ENCODE assay signal across 11 cellular contexts in the genomic region with DNA sequence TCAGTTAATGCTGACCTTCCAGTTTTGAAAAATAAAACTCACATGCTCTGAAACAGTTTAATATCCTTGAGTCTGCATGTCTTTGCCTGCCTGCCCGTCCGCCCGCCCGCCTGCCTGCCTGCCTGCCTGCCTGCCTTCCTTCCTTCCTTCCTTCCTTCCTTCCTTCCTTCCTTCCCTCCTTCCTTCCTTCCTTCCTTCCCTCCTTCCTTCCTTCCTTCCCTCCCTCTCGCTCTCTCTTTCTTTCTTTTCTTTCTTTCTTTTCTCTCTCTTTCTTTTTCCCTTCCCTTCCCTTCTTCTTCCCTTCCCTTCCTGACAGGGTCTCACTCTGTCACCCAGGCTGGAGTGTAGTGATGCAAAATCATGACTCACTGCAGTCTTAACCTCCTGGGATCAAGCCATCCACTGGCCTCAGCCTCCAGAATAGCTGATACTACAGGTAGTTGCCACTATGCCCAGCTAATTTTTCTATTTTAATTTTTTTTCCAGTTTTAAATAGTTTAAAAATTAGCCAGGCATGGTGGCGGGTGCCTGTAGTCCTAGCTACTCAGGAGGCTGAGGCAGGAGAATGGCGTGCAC. TPM values are rescaled to one million over a fixed set of nuclear protein-coding genes. Genes with fewer than 3 reads are reported as not detected.
A peak's percentile ranks its signal among the peaks of the same experiment; 100 is the strongest.
DNase-seq lines count a peak whose midpoint lies in the region; ATAC-seq and TF ChIP-seq lines count a peak whose summit lies in the region.
"Not testable (repeated sequence)": the region's sequence is repeated elsewhere in the genome, so short reads cannot be mapped to it uniquely, and the experiment has no call there.
"Had no signal": no experiment of that assay in that cellular context is flagged by ENCODE, and none has a peak within 500 bp of the region (broad histone marks: within the 10 kb centered on the region; RNA-seq: fewer than 3 reads in every experiment).

No MANE protein-coding gene starts in this region.

- H3K36me3 Mint-ChIP-seq in CD4-positive, alpha-beta memory T cell; activated T-helper 17 cell treated with anti-CD3 and anti-CD28 coated beads, Interleukin-2, amount 50 U/mL, for 72 hours (ENCODE audit: low read depth); MCF 10A (ENCODE audit: insufficient read depth, unreplicated experiment); memory B cell; stimulated activated memory B cell treated with anti-CD40 and anti-IgM and Interleukin-4, amounts not matched to agents 10 μg/mL and 1 μg/mL and 100 μg/mL, for 72 hours: not testable (repeated sequence)

- not testable (repeated sequence) for DNase-seq in CD4-positive, alpha-beta memory T cell; SK-N-MC (ENCODE audit: low read depth, low spot score); memory B cell (ENCODE audit: low spot score in 2 of 2)
- peak; percentile 26 for DNase-seq in MCF 10A (ENCODE audit: unreplicated experiment)

- TF ChIP-seq CTCF in HEK293 (tag by site-specific recombination; IDR thresholded peaks at IDR 0.05); MCF 10A (IDR thresholded peaks at IDR 0.05; ENCODE audit: unreplicated experiment): not testable (repeated sequence)

- CTCF ChIA-PET in CD4-positive, alpha-beta memory T cell (lab: Charles Lee; ENCODE audit: partially characterized antibody), result interaction anchor here (1.5 to 24.9 kb wide), 9 partner anchors 10 to 122 kb away, joined by 3 to 676 read pairs (median 25); a partner anchor contains a TSS
- CTCF ChIA-PET in HEK293 (lab: Yijun Ruan, JAX), result interaction anchor here (0.6 to 5.7 kb wide), 8 partner anchors 8 to 645 kb away, joined by 3 to 63 read pairs (median 10); no protein-coding TSS in a partner anchor
- CTCF ChIA-PET in MCF 10A (lab: Yijun Ruan, JAX), result interaction anchor here (0.6 to 5.2 kb wide), 17 partner anchors 8 to 1090 kb away, joined by 3 to 182 read pairs (median 4); a partner anchor contains a TSS

- H3K4me1 ChIP-seq in CD4-positive, alpha-beta memory T cell (ENCODE audit: insufficient read depth, low read length), result peaks cover 58% of the 10 kb centered on the region
- H3K4me1 ChIP-seq in HEK293 (ENCODE audit: control insufficient read depth, insufficient read depth, low read length), result not testable (repeated sequence)

- not testable (repeated sequence) for H3K27me3 ChIP-seq in CD4-positive, alpha-beta memory T cell (ENCODE audit: insufficient read depth, low read length)

- H3K27ac Mint-ChIP-seq in CD4-positive, alpha-beta memory T cell, result peak overlapping the region in 6 of 7 donors; percentile 36 to 88 (median 70)
- H3K27ac Mint-ChIP-seq in activated T-helper 17 cell treated with anti-CD3 and anti-CD28 coated beads, Interleukin-2, amount 50 U/mL, for 72 hours, result peak overlapping the region; percentile 20
- H3K27ac Mint-ChIP-seq in MCF 10A (ENCODE audit: low read depth, unreplicated experiment), result not testable (repeated sequence)
- H3K27ac Mint-ChIP-seq in memory B cell, result peak overlapping the region; percentile 75
- H3K27ac Mint-ChIP-seq in stimulated activated memory B cell treated with anti-CD40 and anti-IgM and Interleukin-4, amounts not matched to agents 10 μg/mL and 1 μg/mL and 100 μg/mL, for 72 hours, result peak overlapping the region; percentile 77

- H3K9me3 Mint-ChIP-seq in CD4-positive, alpha-beta memory T cell; activated T-helper 17 cell treated with anti-CD3 and anti-CD28 coated beads, Interleukin-2, amount 50 U/mL, for 72 hours; MCF 10A (ENCODE audit: unreplicated experiment); memory B cell; stimulated activated memory B cell treated with anti-CD40 and anti-IgM and Interleukin-4, amounts not matched to agents 10 μg/mL and 1 μg/mL and 100 μg/mL, for 72 hours: not testable (repeated sequence)

- H3K36me3 ChIP-seq in CD4-positive, alpha-beta memory T cell (ENCODE audit: insufficient read depth, low read length); HEK293 (ENCODE audit: control insufficient read depth in 2 of 2, insufficient read depth in 1 of 2, low read length in 2 of 2); SK-N-MC (ENCODE audit: insufficient read depth, low read length): not testable (repeated sequence)

- H3K27me3 Mint-ChIP-seq in CD4-positive, alpha-beta memory T cell; activated T-helper 17 cell treated with anti-CD3 and anti-CD28 coated beads, Interleukin-2, amount 50 U/mL, for 72 hours; MCF 10A (ENCODE audit: insufficient read depth, unreplicated experiment); memory B cell; stimulated activated memory B cell treated with anti-CD40 and anti-IgM and Interleukin-4, amounts not matched to agents 10 μg/mL and 1 μg/mL and 100 μg/mL, for 72 hours: not testable (repeated sequence)

- not testable (repeated sequence) for H3K27ac ChIP-seq in CD4-positive, alpha-beta memory T cell (ENCODE audit: low read depth, low read length); HEK293 (ENCODE audit: extremely low read depth, low read depth, low read length)
- H3K27ac ChIP-seq in SK-N-MC, result peak overlapping the region; percentile 96

- not testable (repeated sequence) for H3K9me3 ChIP-seq in CD4-positive, alpha-beta memory T cell (ENCODE audit: control insufficient read depth in 1 of 2, low read length in 2 of 2); HEK293 (ENCODE audit: control insufficient read depth, insufficient read depth, low read depth, low read length); SK-N-MC (ENCODE audit: low read depth, low read length)

- intact Hi-C loops in CD4-positive, alpha-beta memory T cell (cut with micrococcal nuclease); MCF 10A (cut with micrococcal nuclease): not testable (repeated sequence)

- not testable (repeated sequence) for H3K9ac ChIP-seq in SK-N-MC (ENCODE audit: insufficient read length)

- BruUV-seq in MCF 10A (replicated peaks; lab: Mats Ljungman, UMichigan), result not testable (repeated sequence)

- POLR2A ChIA-PET in CD4-positive, alpha-beta memory T cell (lab: Charles Lee; ENCODE audit: partially characterized antibody), result interaction anchor here (0.8 to 22.0 kb wide), 9 partner anchors 8 to 124 kb away, joined by 3 to 651 read pairs (median 13); a partner anchor contains a TSS
- POLR2A ChIA-PET in HEK293 (lab: Yijun Ruan, JAX), result interaction anchor here (0.7 to 0.8 kb wide), 2 partner anchors 10 to 1020 kb away, joined by 4 to 6 read pairs; a partner anchor contains a TSS
- POLR2A ChIA-PET in MCF 10A (lab: Yijun Ruan, JAX), result interaction anchor here (2.3 kb wide), 2 partner anchors 10 to 125 kb away, joined by 9 to 11 read pairs; a partner anchor contains a TSS

- peaks cover 49 to 69% (median 56%) of the 10 kb centered on the region in 4 donors for H3K4me1 Mint-ChIP-seq in CD4-positive, alpha-beta memory T cell
- H3K4me1 Mint-ChIP-seq in activated T-helper 17 cell treated with anti-CD3 and anti-CD28 coated beads, Interleukin-2, amount 50 U/mL, for 72 hours, result peaks cover 40% of the 10 kb centered on the region
- not testable (repeated sequence) for H3K4me1 Mint-ChIP-seq in MCF 10A (ENCODE audit: insufficient read depth, unreplicated experiment)
- H3K4me1 Mint-ChIP-seq in memory B cell, result peaks cover 28% of the 10 kb centered on the region
- H3K4me1 Mint-ChIP-seq in stimulated activated memory B cell treated with anti-CD40 and anti-IgM and Interleukin-4, amounts not matched to agents 10 μg/mL and 1 μg/mL and 100 μg/mL, for 72 hours, result peaks cover 38% of the 10 kb centered on the region

- not testable (repeated sequence) for H3K4me3 ChIP-seq in CD4-positive, alpha-beta memory T cell (ENCODE audit: low read length in 2 of 2); HEK293 (ENCODE audit: low read depth, low read length)
- peak overlapping the region; percentile 69 for H3K4me3 ChIP-seq in SK-N-MC

- peak; percentile 42 for ATAC-seq in activated T-helper 17 cell treated with anti-CD3 and anti-CD28 coated beads, Interleukin-2, amount 50 U/mL, for 72 hours (replicated peaks)
- peak; percentile 49 for ATAC-seq in esophagus mucosa
- not testable (repeated sequence) for ATAC-seq in memory B cell (ENCODE audit: low read depth); stimulated activated memory B cell treated with anti-CD40 and anti-IgM and Interleukin-4, amounts not matched to agents 10 μg/mL and 1 μg/mL and 100 μg/mL, for 72 hours

- peak overlapping the region in 4 of 8 donors; percentile 32 to 75 (median 46) for H3K4me3 Mint-ChIP-seq in CD4-positive, alpha-beta memory T cell
- H3K4me3 Mint-ChIP-seq in activated T-helper 17 cell treated with anti-CD3 and anti-CD28 coated beads, Interleukin-2, amount 50 U/mL, for 72 hours, result peak overlapping the region; percentile 66
- not testable (repeated sequence) for H3K4me3 Mint-ChIP-seq in MCF 10A (ENCODE audit: unreplicated experiment)
- peak overlapping the region; percentile 51 for H3K4me3 Mint-ChIP-seq in memory B cell
- H3K4me3 Mint-ChIP-seq in stimulated activated memory B cell treated with anti-CD40 and anti-IgM and Interleukin-4, amounts not matched to agents 10 μg/mL and 1 μg/mL and 100 μg/mL, for 72 hours, result peak overlapping the region; percentile 50

TF ChIP-seq in HEK293, 187 proteins besides CTCF, POLR2A, EP300 and RAD21:
- peak; percentile 95 for TF ChIP-seq ZNF366 (tag by site-specific recombination; conservative IDR thresholded peaks at IDR 0.05)

RNA-seq across cellular contexts. Expression of a gene that starts 10.1 kb away (rescaled TPM):
- total RNA-seq in CD4-positive, alpha-beta memory T cell, result 1 to 10 TPM; 3.4 to 3.5 TPM
- polyA plus RNA-seq in CD4-positive, alpha-beta memory T cell, result 1 to 10 TPM in 1 of 2 donors, under 1 TPM in 1; 0.66 to 3.7 TPM
- total RNA-seq in activated T-helper 17 cell treated with anti-CD3 and anti-CD28 coated beads, Interleukin-2, amount 50 U/mL, for 72 hours, result 10 to 100 TPM in 1 of 2 donors, 1 to 10 TPM in 1; 2.4 to 15.9 TPM
- total RNA-seq in MCF 10A (2022) (13.1 and 14.5 TPM in 2 replicates), esophagus mucosa (13.4 TPM)

RNA-seq across cellular contexts. Expression of a gene that starts 34.7 kb away (rescaled TPM):
- total RNA-seq in CD4-positive, alpha-beta memory T cell, result 100 to 1,000 TPM; 160 to 161 TPM
- 100 to 1,000 TPM; 215 to 276 TPM for polyA plus RNA-seq in CD4-positive, alpha-beta memory T cell
- 10 to 100 TPM; 11.7 to 80.7 TPM for total RNA-seq in activated T-helper 17 cell treated with anti-CD3 and anti-CD28 coated beads, Interleukin-2, amount 50 U/mL, for 72 hours
- total RNA-seq in MCF 10A (2022), result not detected in 2 replicates
- total RNA-seq in esophagus mucosa, result 0.92 TPM
- total RNA-seq: H1, HT1080 had no signal
- polyA plus RNA-seq: A549, H1 had no signal
